ENCODE assay signal across 21 cellular contexts in genomic region chr14:60179296-60179924, GRCh38. TPM values are rescaled to one million over a fixed set of nuclear protein-coding genes. Genes with fewer than 3 reads are reported as not detected.
DNase-seq lines count a peak whose midpoint lies in the region; ATAC-seq, FAIRE-seq and TF ChIP-seq lines count a peak whose summit lies in the region.
"Had no signal": no experiment of that assay in that cellular context is flagged by ENCODE, and none has a peak within 500 bp of the region (broad histone marks: within the 10 kb centered on the region; RNA-seq: fewer than 3 reads in every experiment).

No MANE protein-coding gene starts in this region.

- POLR2A ChIA-PET in A549 (lab: Yijun Ruan, JAX), result interaction anchor here (1.0 kb wide), 1 partner anchor 69 kb away, joined by 5 read pairs; the partner anchor contains the start of gene PPM1A

- H3K9me3 ChIP-seq in A549, result peaks cover 8% of the 10 kb centered on the region; the same call in 1 of the 3 replicates
- peaks cover 5% of the 10 kb centered on the region for H3K9me3 ChIP-seq in RWPE2 (ENCODE audit: severe bottlenecking)
- no peaks in the 10 kb centered on the region for H3K9me3 ChIP-seq in upper lobe of left lung
- H3K9me3 ChIP-seq: esophagus squamous epithelium, thyroid gland had no signal

- DNase-seq in A549 (ENCODE audit: low read depth in 1 of 2, low spot score in 1 of 2), result peak in 1 of 2 experiments; percentile 21
- DNase-seq in GM12865 (ENCODE audit: low read depth), result peak; percentile 33
- DNase-seq in RWPE2 (ENCODE audit: low spot score), result no peak
- DNase-seq in kidney tubule cell (ENCODE audit: low spot score), result peak; percentile 53
- DNase-seq in dorsolateral prefrontal cortex, result no peak
- DNase-seq in NCI-H524 (lab: John Stamatoyannopoulos, UW), result no peak
- DNase-seq in T-helper 1 cell, result no peak
- DNase-seq in upper lobe of left lung, result no peak
- DNase-seq: activated CD4-positive, alpha-beta memory T cell treated with anti-CD3 and anti-CD28 coated beads, Interleukin-2, amount 10 ng/mL, durations not matched to agents 7 days and 5 days; aorta; cortex of kidney; DMS153; esophagus squamous epithelium; Karpas-422; NCI-H1694; NCI-H510A treated with DMSO at 0.1 percent for 48 hours; right cardiac atrium; stimulated activated CD8-positive, alpha-beta memory T cell treated with anti-CD3 and anti-CD28 coated beads, Interleukin-4, amount 100 ng/mL, for 48 hours; thyroid gland had no signal

- ATAC-seq in A549 (peak; percentile 35 to 48; a peak in 2 of 6 replicates), RWPE2 (ENCODE audit: low read depth) (peak; percentile 81), upper lobe of left lung (ENCODE audit: low FRiP score in 2 of 2) (no peak)
- ATAC-seq: right cardiac atrium had no signal

- peak; percentile 54 for FAIRE-seq in A549 (lab: Jason Lieb, UNC)
- FAIRE-seq: H1 had no signal

- H3K36me3 ChIP-seq in RWPE2 (ENCODE audit: low read depth) (no peaks in the 10 kb centered on the region), upper lobe of left lung (no peaks in the 10 kb centered on the region)
- H3K36me3 ChIP-seq: esophagus squamous epithelium, thyroid gland had no signal

- intact Hi-C loops in dorsolateral prefrontal cortex (cut with DNase I), result no loop called here

- WGBS in A549 (ENCODE audit: missing lambda C conversion rate), result 44% methylated on average over 5 of the region's 5 CpGs
- 75 to 86% methylated on average over 5 of the region's 5 CpGs for WGBS in upper lobe of left lung, 2 donors

- TF ChIP-seq CTCF in A549 (IDR thresholded peaks at IDR 0.05), result no peak
- TF ChIP-seq CTCF in GM12865 (IDR thresholded peaks at IDR 0.05; ENCODE audit: insufficient read depth, low read depth, low read length, missing control alignments), result no peak
- TF ChIP-seq CTCF in RWPE2 (IDR thresholded peaks at IDR 0.05; ENCODE audit: poor library complexity, severe bottlenecking), result no peak
- no peak for TF ChIP-seq CTCF in dorsolateral prefrontal cortex (IDR thresholded peaks at IDR 0.05 in 54 of 56, conservative IDR thresholded peaks at IDR 0.05 in 2 of 56; ENCODE audit: low read depth in 1 of 56, partially characterized antibody in 56 of 56)
- TF ChIP-seq CTCF in upper lobe of left lung (IDR thresholded peaks at IDR 0.05), result no peak

- H3K27me3 ChIP-seq in RWPE2 (ENCODE audit: insufficient read depth, poor library complexity, severe bottlenecking), result no peaks in the 10 kb centered on the region
- no peaks in the 10 kb centered on the region for H3K27me3 ChIP-seq in dorsolateral prefrontal cortex
- no peaks in the 10 kb centered on the region for H3K27me3 ChIP-seq in upper lobe of left lung
- H3K27me3 ChIP-seq: esophagus squamous epithelium, thyroid gland had no signal

- H3K4me2 ChIP-seq in A549, result no peak overlapping the region

- H3K27ac ChIP-seq in A549, result peak overlapping the region in 1 of 2 experiments; percentile 40; a peak in 1 of 6 replicates
- peak overlapping the region; percentile 77 for H3K27ac ChIP-seq in RWPE2 (ENCODE audit: poor library complexity, severe bottlenecking)
- H3K27ac ChIP-seq in dorsolateral prefrontal cortex, result no peak overlapping the region
- no peak overlapping the region for H3K27ac ChIP-seq in upper lobe of left lung
- H3K27ac ChIP-seq: HL-60, thyroid gland had no signal

- no peak for TF ChIP-seq RAD21 in A549 (conservative IDR thresholded peaks at IDR 0.05 in 1 of 2, IDR thresholded peaks at IDR 0.05 in 1 of 2)

- TF ChIP-seq POLR2A in A549 (IDR thresholded peaks at IDR 0.05; ENCODE audit: low read length) (no peak), upper lobe of left lung (IDR thresholded peaks at IDR 0.05) (no peak)

- H3K4me3 ChIP-seq in A549, result no peak overlapping the region
- H3K4me3 ChIP-seq in GM12865 (ENCODE audit: low read depth, low read length), result no peak overlapping the region
- H3K4me3 ChIP-seq in RWPE2 (ENCODE audit: severe bottlenecking), result no peak overlapping the region
- H3K4me3 ChIP-seq in dorsolateral prefrontal cortex, result no peak overlapping the region
- no peak overlapping the region for H3K4me3 ChIP-seq in upper lobe of left lung
- H3K4me3 ChIP-seq: esophagus squamous epithelium, thyroid gland had no signal

- TF ChIP-seq EP300 in A549 (IDR thresholded peaks at IDR 0.05), result no peak
- no peak for TF ChIP-seq EP300 in upper lobe of left lung (IDR thresholded peaks at IDR 0.05)

- CTCF ChIA-PET in A549 (lab: Yijun Ruan, JAX), result interaction anchor here (1.1 to 1.7 kb wide), 4 partner anchors 14 to 672 kb away, joined by 3 to 8 read pairs (median 8); partner anchors contain the start of gene DHRS7

- H3K4me1 ChIP-seq in A549, result peaks cover 7% of the 10 kb centered on the region; the same call in 2 of the 3 replicates
- H3K4me1 ChIP-seq in RWPE2 (ENCODE audit: insufficient read depth, poor library complexity, severe bottlenecking), result peaks cover 36% of the 10 kb centered on the region
- H3K4me1 ChIP-seq in upper lobe of left lung, result peaks cover 0 to 6% (median 3%) of the 10 kb centered on the region in 4 donors
- H3K4me1 ChIP-seq: thyroid gland had no signal

TF ChIP-seq in A549, 52 proteins besides CTCF, POLR2A, EP300 and RAD21:
- TF ChIP-seq MAX (IDR thresholded peaks at IDR 0.05), result no peak
- TF ChIP-seq FOSL2 (IDR thresholded peaks at IDR 0.05), result no peak
- peak; percentile 13; the same call in 1 of the 2 replicates for TF ChIP-seq FOSL2 (CRISPR knock-in tag; IDR thresholded peaks at IDR 0.05)
- 0 out of 2 replicates have a peak, but pooled peaks have one; percentile 37 for TF ChIP-seq NFE2L2 (conservative IDR thresholded peaks at IDR 0.05; ENCODE audit: low read length)
- TF ChIP-seq EHF (CRISPR knock-in tag; IDR thresholded peaks at IDR 0.05), result no peak
- no peak for TF ChIP-seq TP53 (CRISPR knock-in tag; IDR thresholded peaks at IDR 0.05)
- TF ChIP-seq NR3C1 (IDR thresholded peaks at IDR 0.05), result no peak
- TF ChIP-seq MAFK (IDR thresholded peaks at IDR 0.05; ENCODE audit: partially characterized antibody), result peak; percentile 74
TF ChIP-seq in A549: peak in this region for 3.

RNA-seq across cellular contexts. Expression of gene DHRS7, which starts 14.2 kb away (rescaled TPM):
- polyA plus RNA-seq in A549 (2011; rRNA removed) (74.4 and 97.5 TPM in 2 replicates), A549 (2017; fragmentation: RNase III; extraction: RNeasy Plus Mini Kit Qiagen cat#74134 plus additional on column Dnase treatment) (69.2 to 79.1 TPM (median 75.4 TPM) in 3 replicates)
- polyA plus RNA-seq in A549 (2012; cell fraction: cytosol; rRNA removed), result 63.0 and 76.2 TPM in 2 replicates
- polyA plus RNA-seq in A549 (2012; cell fraction: nucleus; rRNA removed), result 54.3 and 55.2 TPM in 2 replicates
- polyA minus RNA-seq in A549 (2011; rRNA and poly(A)+ RNA removed), result 14.1 and 16.4 TPM in 2 replicates
- total RNA-seq in dorsolateral prefrontal cortex (10 to 100 TPM; 37.5 to 72.7 (median 57.7) TPM), upper lobe of left lung (100 to 1,000 TPM in 1 of 6 donors, 10 to 100 TPM in 5; 52.4 to 116 (median 89.0) TPM)

Comparison
In these comparisons a context has a peak if more than half of its experiments do, and no peak if none do; other contexts are left out.
1. ATAC-seq: peak in A549 (2 of 2) and RWPE2 (single experiment); none in upper lobe of left lung (0 of 2).
2. DNase-seq: peak in GM12865 (single experiment) and kidney tubule cell (single experiment); none in RWPE2 (single experiment), dorsolateral prefrontal cortex (0 of 10), NCI-H524 (0 of 2), T-helper 1 cell (0 of 5) and upper lobe of left lung (0 of 2).